In genomic region chr16:1308036-1308976, GRCh38 we compare ENCODE assay signal across 1 cellular context.
TF ChIP-seq lines count a peak whose summit lies in the region.

No MANE protein-coding gene starts in this region.

TF ChIP-seq in K562, 482 proteins besides CTCF, POLR2A, EP300 and RAD21 (continued from another document):
- no peak for TF ChIP-seq ZSCAN29 (IDR thresholded peaks at IDR 0.05)
- TF ChIP-seq, protein P1, sequence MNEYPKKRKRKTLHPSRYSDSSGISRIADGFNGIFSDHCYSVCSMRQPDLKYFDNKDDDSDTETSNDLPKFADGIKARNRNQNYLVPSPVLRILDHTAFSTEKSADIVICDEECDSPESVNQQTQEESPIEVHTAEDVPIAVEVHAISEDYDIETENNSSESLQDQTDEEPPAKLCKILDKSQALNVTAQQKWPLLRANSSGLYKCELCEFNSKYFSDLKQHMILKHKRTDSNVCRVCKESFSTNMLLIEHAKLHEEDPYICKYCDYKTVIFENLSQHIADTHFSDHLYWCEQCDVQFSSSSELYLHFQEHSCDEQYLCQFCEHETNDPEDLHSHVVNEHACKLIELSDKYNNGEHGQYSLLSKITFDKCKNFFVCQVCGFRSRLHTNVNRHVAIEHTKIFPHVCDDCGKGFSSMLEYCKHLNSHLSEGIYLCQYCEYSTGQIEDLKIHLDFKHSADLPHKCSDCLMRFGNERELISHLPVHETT (CRISPR knock-in tag; conservative IDR thresholded peaks at IDR 0.05 in 1 of 2, IDR thresholded peaks at IDR 0.05 in 1 of 2), result peak in 1 of 2 experiments; percentile 95; a peak in 2 of 4 replicates
- peak in 1 of 2 experiments; percentile 21 for TF ChIP-seq E2F6 (IDR thresholded peaks at IDR 0.05; ENCODE audit: borderline replicate concordance in 1 of 2, extremely low read depth in 1 of 2, insufficient read depth in 1 of 2, insufficient read length in 1 of 2, low read depth in 1 of 2, low read length in 1 of 2, poor library complexity in 1 of 2, severe bottlenecking in 1 of 2)
- peak; percentile 50 for TF ChIP-seq PRPF4 (IDR thresholded peaks at IDR 0.05; ENCODE audit: insufficient read depth, low read depth, low read length, poor library complexity, severe bottlenecking)
- peak; percentile 72 for TF ChIP-seq SMARCA5 (IDR thresholded peaks at IDR 0.05)
- TF ChIP-seq TGIF2 (CRISPR knock-in tag; IDR thresholded peaks at IDR 0.05), result no peak
- TF ChIP-seq TEAD1 (CRISPR knock-in tag; IDR thresholded peaks at IDR 0.05), result no peak
- no peak for TF ChIP-seq HDAC3 (IDR thresholded peaks at IDR 0.05; ENCODE audit: borderline replicate concordance, partially characterized antibody)
- no peak for TF ChIP-seq ZNF354B (CRISPR knock-in tag; IDR thresholded peaks at IDR 0.05)
- TF ChIP-seq MCM7 (IDR thresholded peaks at IDR 0.05), result no peak
- TF ChIP-seq MTA2 (IDR thresholded peaks at IDR 0.05; ENCODE audit: low read depth), result peak; percentile 38; the same call in 1 of the 2 replicates
- TF ChIP-seq POLR2G (IDR thresholded peaks at IDR 0.05; ENCODE audit: low read depth, low read length), result peak; percentile 88
- TF ChIP-seq SMARCE1 (IDR thresholded peaks at IDR 0.05), result 0 out of 2 replicates have a peak, but pooled peaks have one; percentile 42
- TF ChIP-seq ARHGAP35 (IDR thresholded peaks at IDR 0.05; ENCODE audit: partially characterized antibody), result peak; percentile 78
- TF ChIP-seq ELF1 (tag; IDR thresholded peaks at IDR 0.05), result peak; percentile 66
- TF ChIP-seq SMAD4 (CRISPR knock-in tag; conservative IDR thresholded peaks at IDR 0.05), result 0 out of 2 replicates have a peak, but pooled peaks have one; percentile 15
- peak in 1 of 2 experiments; percentile 68; a peak in 1 of 3 replicates for TF ChIP-seq CBX3 (IDR thresholded peaks at IDR 0.05; ENCODE audit: borderline replicate concordance in 1 of 2, low read length in 2 of 2)
- TF ChIP-seq MAZ (CRISPR knock-in tag; conservative IDR thresholded peaks at IDR 0.05 in 1 of 2, IDR thresholded peaks at IDR 0.05 in 1 of 2), result peak; percentile 57 to 67
- no peak for TF ChIP-seq E2F4 (CRISPR knock-in tag; IDR thresholded peaks at IDR 0.05; ENCODE audit: low read depth)
- TF ChIP-seq, protein P2, sequence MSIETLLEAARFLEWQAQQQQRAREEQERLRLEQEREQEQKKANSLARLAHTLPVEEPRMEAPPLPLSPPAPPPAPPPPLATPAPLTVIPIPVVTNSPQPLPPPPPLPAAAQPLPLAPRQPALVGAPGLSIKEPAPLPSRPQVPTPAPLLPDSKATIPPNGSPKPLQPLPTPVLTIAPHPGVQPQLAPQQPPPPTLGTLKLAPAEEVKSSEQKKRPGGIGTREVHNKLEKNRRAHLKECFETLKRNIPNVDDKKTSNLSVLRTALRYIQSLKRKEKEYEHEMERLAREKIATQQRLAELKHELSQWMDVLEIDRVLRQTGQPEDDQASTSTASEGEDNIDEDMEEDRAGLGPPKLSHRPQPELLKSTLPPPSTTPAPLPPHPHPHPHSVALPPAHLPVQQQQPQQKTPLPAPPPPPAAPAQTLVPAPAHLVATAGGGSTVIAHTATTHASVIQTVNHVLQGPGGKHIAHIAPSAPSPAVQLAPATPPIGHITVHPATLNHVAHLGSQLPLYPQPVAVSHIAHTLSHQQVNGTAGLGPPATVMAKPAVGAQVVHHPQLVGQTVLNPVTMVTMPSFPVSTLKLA (conservative IDR thresholded peaks at IDR 0.05), result no peak
- TF ChIP-seq PRMT5 (CRISPR knock-in tag; IDR thresholded peaks at IDR 0.05), result no peak
- TF ChIP-seq BCOR (IDR thresholded peaks at IDR 0.05), result peak; percentile 81; the same call in 1 of the 2 replicates
- TF ChIP-seq, protein P3, sequence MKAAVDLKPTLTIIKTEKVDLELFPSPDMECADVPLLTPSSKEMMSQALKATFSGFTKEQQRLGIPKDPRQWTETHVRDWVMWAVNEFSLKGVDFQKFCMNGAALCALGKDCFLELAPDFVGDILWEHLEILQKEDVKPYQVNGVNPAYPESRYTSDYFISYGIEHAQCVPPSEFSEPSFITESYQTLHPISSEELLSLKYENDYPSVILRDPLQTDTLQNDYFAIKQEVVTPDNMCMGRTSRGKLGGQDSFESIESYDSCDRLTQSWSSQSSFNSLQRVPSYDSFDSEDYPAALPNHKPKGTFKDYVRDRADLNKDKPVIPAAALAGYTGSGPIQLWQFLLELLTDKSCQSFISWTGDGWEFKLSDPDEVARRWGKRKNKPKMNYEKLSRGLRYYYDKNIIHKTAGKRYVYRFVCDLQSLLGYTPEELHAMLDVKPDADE (conservative IDR thresholded peaks at IDR 0.05; ENCODE audit: control insufficient read depth, low read depth, low read length), result peak; percentile 62; the same call in 1 of the 2 replicates
- peak; percentile 96 for TF ChIP-seq NFRKB (IDR thresholded peaks at IDR 0.05; ENCODE audit: low read depth)
- TF ChIP-seq EGR1 (conservative IDR thresholded peaks at IDR 0.05), result peak; percentile 82
- TF ChIP-seq PHF20 (IDR thresholded peaks at IDR 0.05; ENCODE audit: partially characterized antibody), result peak; percentile 54
- TF ChIP-seq ARID1B (IDR thresholded peaks at IDR 0.05), result 0 out of 2 replicates have a peak, but pooled peaks have one; percentile 7
- peak; percentile 98 for TF ChIP-seq ADNP (tag; IDR thresholded peaks at IDR 0.05)
- TF ChIP-seq SP1 (CRISPR knock-in tag; IDR thresholded peaks at IDR 0.05), result no peak
- TF ChIP-seq, protein P4, sequence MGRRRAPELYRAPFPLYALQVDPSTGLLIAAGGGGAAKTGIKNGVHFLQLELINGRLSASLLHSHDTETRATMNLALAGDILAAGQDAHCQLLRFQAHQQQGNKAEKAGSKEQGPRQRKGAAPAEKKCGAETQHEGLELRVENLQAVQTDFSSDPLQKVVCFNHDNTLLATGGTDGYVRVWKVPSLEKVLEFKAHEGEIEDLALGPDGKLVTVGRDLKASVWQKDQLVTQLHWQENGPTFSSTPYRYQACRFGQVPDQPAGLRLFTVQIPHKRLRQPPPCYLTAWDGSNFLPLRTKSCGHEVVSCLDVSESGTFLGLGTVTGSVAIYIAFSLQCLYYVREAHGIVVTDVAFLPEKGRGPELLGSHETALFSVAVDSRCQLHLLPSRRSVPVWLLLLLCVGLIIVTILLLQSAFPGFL (CRISPR knock-in tag; IDR thresholded peaks at IDR 0.05), result no peak
- TF ChIP-seq SAP30 (IDR thresholded peaks at IDR 0.05; ENCODE audit: borderline replicate concordance, insufficient read depth, low read depth, low read length, poor library complexity, severe bottlenecking), result peak; percentile 42
- TF ChIP-seq, protein P5, sequence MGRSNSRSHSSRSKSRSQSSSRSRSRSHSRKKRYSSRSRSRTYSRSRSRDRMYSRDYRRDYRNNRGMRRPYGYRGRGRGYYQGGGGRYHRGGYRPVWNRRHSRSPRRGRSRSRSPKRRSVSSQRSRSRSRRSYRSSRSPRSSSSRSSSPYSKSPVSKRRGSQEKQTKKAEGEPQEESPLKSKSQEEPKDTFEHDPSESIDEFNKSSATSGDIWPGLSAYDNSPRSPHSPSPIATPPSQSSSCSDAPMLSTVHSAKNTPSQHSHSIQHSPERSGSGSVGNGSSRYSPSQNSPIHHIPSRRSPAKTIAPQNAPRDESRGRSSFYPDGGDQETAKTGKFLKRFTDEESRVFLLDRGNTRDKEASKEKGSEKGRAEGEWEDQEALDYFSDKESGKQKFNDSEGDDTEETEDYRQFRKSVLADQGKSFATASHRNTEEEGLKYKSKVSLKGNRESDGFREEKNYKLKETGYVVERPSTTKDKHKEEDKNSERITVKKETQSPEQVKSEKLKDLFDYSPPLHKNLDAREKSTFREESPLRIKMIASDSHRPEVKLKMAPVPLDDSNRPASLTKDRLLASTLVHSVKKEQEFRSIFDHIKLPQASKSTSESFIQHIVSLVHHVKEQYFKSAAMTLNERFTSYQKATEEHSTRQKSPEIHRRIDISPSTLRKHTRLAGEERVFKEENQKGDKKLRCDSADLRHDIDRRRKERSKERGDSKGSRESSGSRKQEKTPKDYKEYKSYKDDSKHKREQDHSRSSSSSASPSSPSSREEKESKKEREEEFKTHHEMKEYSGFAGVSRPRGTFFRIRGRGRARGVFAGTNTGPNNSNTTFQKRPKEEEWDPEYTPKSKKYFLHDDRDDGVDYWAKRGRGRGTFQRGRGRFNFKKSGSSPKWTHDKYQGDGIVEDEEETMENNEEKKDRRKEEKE (IDR thresholded peaks at IDR 0.05; ENCODE audit: borderline replicate concordance in 1 of 2, control insufficient read depth in 1 of 2, low read depth in 2 of 2, low read length in 1 of 2), result peak; percentile 14 to 31; a peak in 2 of 4 replicates
- peak; percentile 84 for TF ChIP-seq CHD4 (IDR thresholded peaks at IDR 0.05; ENCODE audit: insufficient read depth, insufficient replicate concordance, low read depth, low read length, poor library complexity, severe bottlenecking)
- no peak for TF ChIP-seq ZNF274 (IDR thresholded peaks at IDR 0.05; ENCODE audit: borderline replicate concordance, low read depth, low read length)
- peak; percentile 100 for TF ChIP-seq TSC22D4 (tag; IDR thresholded peaks at IDR 0.05)
- TF ChIP-seq HDGF (IDR thresholded peaks at IDR 0.05), result 0 out of 2 replicates have a peak, but pooled peaks have one; percentile 78
- no peak for TF ChIP-seq ZNF511 (CRISPR knock-in tag; IDR thresholded peaks at IDR 0.05)
- TF ChIP-seq ASH1L (IDR thresholded peaks at IDR 0.05; ENCODE audit: borderline replicate concordance, low read depth, partially characterized antibody), result no peak
- no peak for TF ChIP-seq NR2C2 (CRISPR knock-in tag; IDR thresholded peaks at IDR 0.05)
- no peak for TF ChIP-seq NR2C2 (tag; IDR thresholded peaks at IDR 0.05)
- peak; percentile 99 for TF ChIP-seq SAFB (IDR thresholded peaks at IDR 0.05; ENCODE audit: borderline replicate concordance, low read depth, low read length)
- TF ChIP-seq KAT2B (IDR thresholded peaks at IDR 0.05; ENCODE audit: low read depth, low read length), result no peak
- peak in 1 of 2 experiments; percentile 69; a peak in 3 of 4 replicates for TF ChIP-seq NONO (IDR thresholded peaks at IDR 0.05; ENCODE audit: low read depth in 2 of 2, low read length in 1 of 2)
- TF ChIP-seq ZNF57 (CRISPR knock-in tag; IDR thresholded peaks at IDR 0.05), result no peak
- peak; percentile 91; the same call in 1 of the 2 replicates for TF ChIP-seq GATAD2B (IDR thresholded peaks at IDR 0.05; ENCODE audit: borderline replicate concordance)
- no peak for TF ChIP-seq ZBED1 (IDR thresholded peaks at IDR 0.05)
- TF ChIP-seq MYC (IDR thresholded peaks at IDR 0.05; ENCODE audit: low read depth, low read length), result peak; percentile 27; the same call in 1 of the 2 replicates
- TF ChIP-seq MYC (CRISPR knock-in tag; IDR thresholded peaks at IDR 0.05; ENCODE audit: borderline replicate concordance, low read depth), result no peak
- TF ChIP-seq ZBTB7A (IDR thresholded peaks at IDR 0.05; ENCODE audit: borderline replicate concordance, control insufficient read depth, low read depth, low read length), result peak; percentile 95; the same call in 1 of the 2 replicates
- peak; percentile 75 for TF ChIP-seq RBFOX2 (IDR thresholded peaks at IDR 0.05; ENCODE audit: low read depth, low read length)
- TF ChIP-seq RB1 (IDR thresholded peaks at IDR 0.05; ENCODE audit: low read depth), result peak; percentile 69; the same call in 1 of the 2 replicates
- TF ChIP-seq RFX5 (IDR thresholded peaks at IDR 0.05; ENCODE audit: low read depth, low read length), result no peak
- peak; percentile 43; the same call in 1 of the 2 replicates for TF ChIP-seq CC2D1A (IDR thresholded peaks at IDR 0.05)
